In the genomic region with DNA sequence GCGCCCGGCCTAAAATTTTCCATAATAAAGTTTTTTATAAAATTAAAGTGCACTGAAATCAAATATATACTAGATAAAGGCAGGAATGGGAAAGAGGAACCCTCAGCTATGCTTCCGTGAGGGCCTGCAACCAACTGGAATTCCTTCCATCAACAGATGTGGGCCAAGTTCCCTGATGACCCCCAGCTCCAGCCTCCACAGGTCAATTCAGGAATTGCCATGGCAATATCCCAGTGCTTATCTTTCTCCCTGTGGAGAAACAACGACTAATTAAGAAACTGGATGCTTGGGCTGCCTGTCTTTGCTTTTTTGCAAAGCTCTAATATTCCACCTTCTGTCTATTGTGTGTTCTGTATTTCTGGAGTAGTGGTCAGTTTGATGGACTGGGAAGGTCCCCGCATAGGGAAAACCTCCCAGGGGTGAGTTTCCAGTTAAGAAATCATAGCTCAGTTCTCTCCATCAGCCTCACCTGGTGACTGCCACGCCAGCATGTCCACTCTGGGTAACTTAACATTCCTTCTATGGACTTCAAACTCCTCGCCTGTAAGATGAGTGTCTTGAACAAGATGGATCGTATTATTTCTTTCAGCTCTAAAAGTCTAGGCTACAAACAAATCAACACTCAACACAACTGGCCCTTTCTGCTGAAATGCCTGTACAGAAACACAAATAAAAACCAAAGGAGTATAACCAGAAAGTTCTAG, we compare ENCODE assay signal across 22 cellular contexts.
"Had no signal": no experiment of that assay in that cellular context is flagged by ENCODE, and none has a peak within 500 bp of the region (broad histone marks: within the 10 kb centered on the region; RNA-seq: fewer than 3 reads in every experiment).

No MANE protein-coding gene starts in this region.

- ATAC-seq: gastroesophageal sphincter, left cardiac atrium, left ventricle myocardium superior, right lobe of liver had no signal

- H3K27ac ChIP-seq: esophagus squamous epithelium, gastroesophageal sphincter, psoas muscle, right lobe of liver, spleen, stomach, thoracic aorta, transverse colon, uterus had no signal

- DNase-seq: effector memory CD4-positive, alpha-beta T cell; esophagus squamous epithelium; foreskin fibroblast; kidney; left cardiac atrium; left ventricle myocardium superior; mammary epithelial cell; psoas muscle; retina; right lobe of liver; spleen; stimulated activated CD4-positive, alpha-beta T cell treated with anti-CD3 and anti-CD28 coated beads, Interleukin-15, amount 100 ng/mL, for 24 hours; stimulated activated CD4-positive, alpha-beta T cell treated with anti-CD3 and anti-CD28 coated beads, Interleukin-1b, Interleukin-23, amount 100 ng/mL, for 48 hours; stimulated activated CD4-positive, alpha-beta T cell treated with anti-CD3 and anti-CD28 coated beads, Interleukin-4, amount 100 ng/mL, for 24 hours; stimulated activated naive CD4-positive, alpha-beta T cell; stomach; substantia nigra; transverse colon; uterus had no signal

- H3K9me3 ChIP-seq: esophagus squamous epithelium, gastroesophageal sphincter, psoas muscle, right lobe of liver, spleen, stomach, thoracic aorta, transverse colon, uterus had no signal

- FAIRE-seq: kidney had no signal

- H3K4me3 ChIP-seq: esophagus squamous epithelium, gastroesophageal sphincter, psoas muscle, right lobe of liver, spleen, stomach, thoracic aorta, transverse colon, uterus had no signal

- H3K36me3 ChIP-seq: thoracic aorta, transverse colon, uterus had no signal

- H3K4me3 Mint-ChIP-seq: nephron had no signal

- H3K9me3 Mint-ChIP-seq: nephron had no signal

- H3K27me3 ChIP-seq: esophagus squamous epithelium, gastroesophageal sphincter, right lobe of liver, spleen, stomach, transverse colon, uterus had no signal
